In the genomic region with DNA sequence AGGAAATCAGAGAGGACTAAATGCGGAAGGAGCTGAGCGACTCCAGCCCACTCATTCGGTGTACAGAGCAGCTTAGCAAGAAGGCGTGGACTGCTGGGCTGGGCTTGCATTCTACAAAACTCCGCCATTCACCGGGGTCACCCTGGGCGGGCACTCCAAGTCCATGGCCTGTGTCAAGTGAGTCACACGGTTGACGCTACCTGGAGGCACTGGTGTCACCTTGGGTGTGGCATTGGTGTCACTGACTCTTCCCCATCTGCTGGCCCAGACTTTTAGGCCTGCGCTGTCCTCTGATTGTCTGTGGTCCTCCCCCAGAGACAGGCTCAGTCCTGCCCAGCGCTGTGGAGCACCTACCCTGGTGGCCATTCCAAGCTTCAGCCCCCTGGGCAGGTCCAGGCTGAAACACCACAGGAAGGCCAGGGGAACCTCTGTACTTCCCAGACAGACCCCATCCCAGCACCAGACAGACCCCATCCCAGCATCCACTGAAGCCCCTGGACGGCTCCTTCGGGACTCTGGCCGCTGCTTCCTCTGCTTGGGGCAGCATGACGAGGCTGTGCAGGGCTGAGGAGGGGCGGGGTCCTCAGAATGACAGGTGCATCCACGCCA, we compare ENCODE assay signal across 30 cellular contexts. TPM values are rescaled to one million over a fixed set of nuclear protein-coding genes. Genes with fewer than 3 reads are reported as not detected.
DNase-seq lines count a peak whose midpoint lies in the region; ATAC-seq, FAIRE-seq and TF ChIP-seq lines count a peak whose summit lies in the region.
"Had no signal": no experiment of that assay in that cellular context is flagged by ENCODE, and none has a peak within 500 bp of the region (broad histone marks: within the 10 kb centered on the region; RNA-seq: fewer than 3 reads in every experiment).

No MANE protein-coding gene starts in this region.

- H2BK20ac ChIP-seq in H1 (ENCODE audit: low read length) = no peak overlapping the region

- ATAC-seq in Right ventricle myocardium inferior (no peak), GM21723 (IDR thresholded peaks at IDR 0.05; ENCODE audit: unreplicated experiment) (no peak)
- ATAC-seq: GM23338; stimulated activated naive CD8-positive, alpha-beta T cell treated with anti-CD3 and anti-CD28 coated beads, Interleukin-15, Interleukin-2, amounts not matched to agents 100 U/mL and 50 U/mL, for 24 hours had no signal

- H3K18ac ChIP-seq in H1 (ENCODE audit: extremely low read depth, low read length) = no peak overlapping the region

- H4K8ac ChIP-seq in H1 (ENCODE audit: extremely low read depth, insufficient read depth, low read length) = peak overlapping the region; percentile 35; the same call in 1 of the 2 replicates

- H3K27ac Mint-ChIP-seq in immature natural killer cell = no peak overlapping the region
- H3K27ac Mint-ChIP-seq: activated B cell treated with CpG ODN at 0.5 μM for 24 hours; activated CD4-positive, alpha-beta memory T cell treated with anti-CD3 and anti-CD28 coated beads for 36 hours; GM23338 had no signal

- no peak overlapping the region for H4K5ac ChIP-seq in H1 (ENCODE audit: insufficient read length, low read depth, low read length)

- no peaks in the 10 kb centered on the region for H3K79me1 ChIP-seq in H1 (ENCODE audit: low read depth, low read length)

- peaks cover 0 to 4% (median 2%) of the 10 kb centered on the region in 3 donors for H3K27me3 Mint-ChIP-seq in immature natural killer cell (ENCODE audit: low read depth in 3 of 3)

- peak; percentile 19 for DNase-seq in cardiac septum (ENCODE audit: low spot score)
- no peak for DNase-seq in Right ventricle myocardium inferior (ENCODE audit: missing footprints)
- DNase-seq in H1 (ENCODE audit: low read depth in 1 of 2, low spot score in 2 of 2) = no peak
- no peak for DNase-seq in uterus
- DNase-seq in immature natural killer cell = no peak
- DNase-seq in GF-D8 (lab: John Stamatoyannopoulos, UW) = no peak
- DNase-seq: activated B cell treated with CpG ODN at 0.5 μM for 24 hours; activated CD4-positive, alpha-beta memory T cell treated with anti-CD3 and anti-CD28 coated beads for 36 hours; activated gamma-delta T cell treated with Interleukin-2 at 50 U/mL for 16 hours; activated T-cell treated with anti-CD3 and anti-CD28 coated beads for 4 hours; BE2C; brain microvascular endothelial cell; midbrain; NCI-H1417 treated with DMSO at 0.1 percent for 48 hours; NCI-H510A; RPMI8226; stimulated activated CD4-positive, alpha-beta T cell treated with anti-CD3 and anti-CD28 coated beads, Interleukin-4, amount 100 ng/mL, for 24 hours; stimulated activated naive CD8-positive, alpha-beta T cell treated with anti-CD3 and anti-CD28 coated beads, Interleukin-15, Interleukin-2, amounts not matched to agents 100 U/mL and 50 U/mL, for 24 hours; T-helper 9 cell; thyroid gland had no signal

- H3K9ac ChIP-seq in H1 (replicated peaks in 1 of 4; ENCODE audit: extremely low read depth in 1 of 4, low read depth in 3 of 4, low read length in 3 of 4) (no peak overlapping the region), mucosa of rectum (ENCODE audit: low read depth in 1 of 2, low read length in 2 of 2) (no peak overlapping the region)

- H3K4me1 ChIP-seq in H1 (replicated peaks in 1 of 4; ENCODE audit: control insufficient read depth in 3 of 4, insufficient read depth in 4 of 4, low read length in 3 of 4) = peaks cover 0 to 3% (median 1%) of the 10 kb centered on the region in 4 experiments; a peak in 2 of 7 replicates
- H3K4me1 ChIP-seq in mucosa of rectum (ENCODE audit: control insufficient read depth in 2 of 2, insufficient read depth in 2 of 2, low read length in 2 of 2) = no peaks in the 10 kb centered on the region
- no peaks in the 10 kb centered on the region for H3K4me1 ChIP-seq in uterus
- H3K4me1 ChIP-seq: A549, BE2C, thyroid gland had no signal

- H3K4me1 Mint-ChIP-seq in immature natural killer cell = no peaks in the 10 kb centered on the region
- H3K4me1 Mint-ChIP-seq: activated B cell treated with CpG ODN at 0.5 μM for 24 hours, neural crest cell had no signal

- no peak overlapping the region for H4K91ac ChIP-seq in H1 (replicated peaks; ENCODE audit: insufficient read length, low read length)

- FAIRE-seq in H1 (lab: Jason Lieb, UNC) = no peak
- FAIRE-seq: A549, endometrium had no signal

- intact Hi-C loops in cardiac septum (cut with DNase I) = no loop called here
- intact Hi-C loops in Right ventricle myocardium inferior (cut with DNase I) = no loop called here
- intact Hi-C loops in uterus (cut with DNase I; ENCODE audit: low total_unique reads) = no loop called here

- no peaks in the 10 kb centered on the region for H3K9me3 ChIP-seq in H1 (ENCODE audit: insufficient read depth in 2 of 2, low read depth in 1 of 2, low read length in 1 of 2)
- H3K9me3 ChIP-seq in mucosa of rectum (ENCODE audit: control insufficient read depth in 2 of 2, low read length in 2 of 2) = no peaks in the 10 kb centered on the region
- no peaks in the 10 kb centered on the region for H3K9me3 ChIP-seq in uterus
- H3K9me3 ChIP-seq: A549, BE2C, thyroid gland had no signal

- H2BK12ac ChIP-seq in H1 (ENCODE audit: low read depth, low read length) = no peak overlapping the region

- CTCF ChIA-PET in H1 (lab: Charles Lee; ENCODE audit: partially characterized antibody) = interaction anchor here (1.5 to 1.7 kb wide), 2 partner anchors 17 to 40 kb away, joined by 5 to 6 read pairs; no protein-coding TSS in a partner anchor

- no peak overlapping the region for H3K23ac ChIP-seq in H1 (ENCODE audit: insufficient read length)

- no peak for TF ChIP-seq RAD21 in H1 (IDR thresholded peaks at IDR 0.05 in 1 of 2, conservative IDR thresholded peaks at IDR 0.05 in 1 of 2; ENCODE audit: low read depth in 2 of 2, low read length in 2 of 2)

- WGBS in H1 (ENCODE audit: extremely low coverage in 1 of 2, insufficient coverage in 1 of 2, insufficient read length in 1 of 2, insufficient replicate concordance in 2 of 2, low coverage in 1 of 2, low lambda C conversion rate in 2 of 2, missing lambda C conversion rate in 1 of 2), 2 experiments = 88% methylated on average over 17 of the region's 17 CpGs; no CpG with 5 or more reads in 1 of the 2 experiments

- no peak overlapping the region for H2BK5ac ChIP-seq in H1 (ENCODE audit: low read depth, low read length)

- H3K56ac ChIP-seq in H1 (replicated peaks; ENCODE audit: insufficient read length, low read depth, low read length) = no peak overlapping the region

- no peak overlapping the region for H2AFZ ChIP-seq in H1 (ENCODE audit: low read length)
- H2AFZ ChIP-seq: GM23338 had no signal

- H4K20me1 ChIP-seq in H1 (replicated peaks in 1 of 2; ENCODE audit: control insufficient read depth in 1 of 2, insufficient read depth in 2 of 2, low read length in 2 of 2) = no peaks in the 10 kb centered on the region

- TF ChIP-seq CTCF in H1 (IDR thresholded peaks at IDR 0.05; ENCODE audit: control extremely low read depth in 1 of 3, insufficient read depth in 1 of 3, low read depth in 1 of 3, low read length in 3 of 3) = no peak
- no peak for TF ChIP-seq CTCF in uterus (IDR thresholded peaks at IDR 0.05)

- no peak overlapping the region for H3K27ac ChIP-seq in H1 (ENCODE audit: low read depth, low read length)
- no peak overlapping the region for H3K27ac ChIP-seq in mucosa of rectum (ENCODE audit: low read depth in 2 of 2, low read length in 2 of 2)
- H3K27ac ChIP-seq in uterus = no peak overlapping the region
- H3K27ac ChIP-seq: A549, brain microvascular endothelial cell, coronary artery, thyroid gland had no signal

- no peak overlapping the region for H3K14ac ChIP-seq in H1 (ENCODE audit: insufficient read length)

- H2AK5ac ChIP-seq in H1 (ENCODE audit: low read depth, low read length) = no peak overlapping the region

- H3K36me3 ChIP-seq in H1 (ENCODE audit: control insufficient read depth in 2 of 4, insufficient read depth in 4 of 4, low read length in 3 of 4) (no peaks in the 10 kb centered on the region), mucosa of rectum (ENCODE audit: control insufficient read depth in 2 of 2, insufficient read depth in 2 of 2, low read length in 2 of 2) (no peaks in the 10 kb centered on the region), uterus (no peaks in the 10 kb centered on the region)
- H3K36me3 ChIP-seq: BE2C, brain microvascular endothelial cell, thyroid gland had no signal

- no peak overlapping the region for H3K4me3 Mint-ChIP-seq in immature natural killer cell
- H3K4me3 Mint-ChIP-seq: activated B cell treated with CpG ODN at 0.5 μM for 24 hours; activated CD4-positive, alpha-beta memory T cell treated with anti-CD3 and anti-CD28 coated beads for 36 hours; GM23338; neural crest cell had no signal

- H3K27me3 ChIP-seq in H1 (replicated peaks in 1 of 4; ENCODE audit: control insufficient read depth in 3 of 4, extremely low read depth in 1 of 4, insufficient read depth in 3 of 4, low read length in 3 of 4) (no peaks in the 10 kb centered on the region), mucosa of rectum (ENCODE audit: control insufficient read depth in 2 of 2, insufficient read depth in 2 of 2, low read length in 2 of 2) (peaks cover 2 to 3% of the 10 kb centered on the region in 2 donors), uterus (no peaks in the 10 kb centered on the region)
- H3K27me3 ChIP-seq: BE2C, brain microvascular endothelial cell, thyroid gland had no signal

- no peaks in the 10 kb centered on the region for H3K79me2 ChIP-seq in H1 (ENCODE audit: control insufficient read depth in 1 of 2, insufficient read depth in 2 of 2, low read length in 2 of 2)

- H3K4me3 ChIP-seq in H1 (ENCODE audit: extremely low read depth in 1 of 4, insufficient read depth in 2 of 4, low read depth in 3 of 4, low read length in 4 of 4) = no peak overlapping the region
- peak overlapping the region; percentile 3 to 50 for H3K4me3 ChIP-seq in mucosa of rectum (ENCODE audit: low read length in 2 of 2)
- no peak overlapping the region for H3K4me3 ChIP-seq in uterus
- H3K4me3 ChIP-seq: A549, coronary artery, GM23338, thyroid gland had no signal

- TF ChIP-seq POLR2A in H1 (IDR thresholded peaks at IDR 0.05; ENCODE audit: control extremely low read depth in 1 of 2, low read depth in 2 of 2, low read length in 2 of 2) (no peak), uterus (IDR thresholded peaks at IDR 0.05) (no peak)

- no peaks in the 10 kb centered on the region for H3K36me3 Mint-ChIP-seq in immature natural killer cell
- H3K36me3 Mint-ChIP-seq: activated CD4-positive, alpha-beta memory T cell treated with anti-CD3 and anti-CD28 coated beads for 36 hours had no signal

- POLR2A ChIA-PET in H1 (lab: Charles Lee; ENCODE audit: partially characterized antibody) = no interaction called here

- H2BK15ac ChIP-seq in H1 (ENCODE audit: low read length) = no peak overlapping the region

- no peak overlapping the region for H2BK120ac ChIP-seq in H1 (replicated peaks; ENCODE audit: low read depth, low read length)

- H3K4me2 ChIP-seq in H1 (ENCODE audit: insufficient read depth in 1 of 2, low read depth in 2 of 2, low read length in 2 of 2) = no peak overlapping the region
- H3K4me2 ChIP-seq: A549, GM23338 had no signal

- H3K4ac ChIP-seq in H1 (replicated peaks; ENCODE audit: insufficient read length, low read depth, low read length) = no peak overlapping the region

- no peaks in the 10 kb centered on the region for H3K23me2 ChIP-seq in H1 (ENCODE audit: low read depth, low read length)

- no peaks in the 10 kb centered on the region for H3K9me3 Mint-ChIP-seq in immature natural killer cell
- H3K9me3 Mint-ChIP-seq: activated B cell treated with CpG ODN at 0.5 μM for 24 hours; activated CD4-positive, alpha-beta memory T cell treated with anti-CD3 and anti-CD28 coated beads for 36 hours; GM23338; neural crest cell had no signal

- no peak for TF ChIP-seq EP300 in H1 (IDR thresholded peaks at IDR 0.05; ENCODE audit: borderline replicate concordance in 1 of 2, low read depth in 2 of 2, low read length in 2 of 2)

RNA-seq across cellular contexts. Expression of gene CNPY1, which starts 30.6 kb away (rescaled TPM):
- total RNA-seq in cardiac septum = not detected
- total RNA-seq in Right ventricle myocardium inferior = not detected
- not detected in 2 replicates for total RNA-seq in H1 (2021; fragmentation: NEBNext Ultra II Directional; extraction: Animal tissue kit (Norgen Biotek cat#: 25700))
- not detected in 2 replicates for polyA plus RNA-seq in H1 (2011; rRNA removed)
- polyA plus RNA-seq in H1 (2011; cell fraction: cytosol; rRNA removed) = not detected
- polyA plus RNA-seq in H1 (2011; cell fraction: nucleus; rRNA removed) = not detected
- not detected in 4 replicates for polyA plus RNA-seq in H1 (2012, experiment 1 of 2)
- polyA plus RNA-seq in H1 (2012, experiment 2 of 2) = not detected
- polyA plus RNA-seq in H1 (2013, experiment 1 of 2) = not detected
- not detected for polyA plus RNA-seq in H1 (2013, experiment 2 of 2)
- polyA minus RNA-seq in H1 (2011; rRNA and poly(A)+ RNA removed) = not detected in 2 replicates
- not detected for polyA minus RNA-seq in H1 (2011; cell fraction: cytosol; rRNA and poly(A)+ RNA removed)
- polyA minus RNA-seq in H1 (2011; cell fraction: nucleus; rRNA and poly(A)+ RNA removed) = 0.30 TPM
- not detected for total RNA-seq in uterus
- not detected for polyA plus RNA-seq in immature natural killer cell
- total RNA-seq: activated B cell treated with CpG ODN at 0.5 μM for 24 hours; activated CD4-positive, alpha-beta memory T cell treated with anti-CD3 and anti-CD28 coated beads for 36 hours; glomerular endothelial cell; GM23338; pulmonary artery endothelial cell; thyroid gland had no signal
- polyA plus RNA-seq: A549, adipose tissue, GM23338 had no signal

Comparison
In these comparisons a context has a peak if more than half of its experiments do, and no peak if none do; other contexts are left out.
1. H3K4me3 ChIP-seq: peak in mucosa of rectum (2 of 2); none in H1 (0 of 4) and uterus (0 of 2).